5 cellular contexts compared by ENCODE assay signal in the genomic region with DNA sequence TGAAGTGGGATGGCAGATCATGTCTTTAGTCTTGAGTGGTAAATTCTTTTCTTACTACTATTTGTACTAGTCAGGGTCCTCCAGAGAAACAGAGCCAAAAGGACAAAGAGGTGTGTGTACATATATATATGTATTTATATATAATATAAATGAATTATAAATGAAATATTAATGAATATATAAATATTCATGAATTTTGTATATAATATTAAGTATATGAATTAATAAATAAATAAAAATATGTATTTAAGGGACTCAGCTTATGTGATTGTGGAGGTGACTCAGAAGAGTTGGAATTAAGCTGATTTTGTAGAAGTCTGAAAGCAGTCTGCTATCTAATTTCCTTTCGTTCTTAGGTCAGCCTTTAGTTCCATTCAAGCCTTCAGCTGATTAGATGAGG.
"Had no signal": no experiment of that assay in that cellular context is flagged by ENCODE, and none has a peak within 500 bp of the region (broad histone marks: within the 10 kb centered on the region; RNA-seq: fewer than 3 reads in every experiment).

No MANE protein-coding gene starts in this region.

- H3K4me3 Mint-ChIP-seq: IgD-negative memory B cell had no signal

- H3K27me3 Mint-ChIP-seq: IgD-negative memory B cell had no signal

- H3K27ac Mint-ChIP-seq: IgD-negative memory B cell had no signal

- H3K4me1 Mint-ChIP-seq: IgD-negative memory B cell had no signal

- H3K36me3 Mint-ChIP-seq: IgD-negative memory B cell had no signal

- ATAC-seq: HepG2, K562 had no signal

- DNase-seq: IMR-90, KBM-7 had no signal
